ENCODE assay signal across 8 cellular contexts in the genomic region with DNA sequence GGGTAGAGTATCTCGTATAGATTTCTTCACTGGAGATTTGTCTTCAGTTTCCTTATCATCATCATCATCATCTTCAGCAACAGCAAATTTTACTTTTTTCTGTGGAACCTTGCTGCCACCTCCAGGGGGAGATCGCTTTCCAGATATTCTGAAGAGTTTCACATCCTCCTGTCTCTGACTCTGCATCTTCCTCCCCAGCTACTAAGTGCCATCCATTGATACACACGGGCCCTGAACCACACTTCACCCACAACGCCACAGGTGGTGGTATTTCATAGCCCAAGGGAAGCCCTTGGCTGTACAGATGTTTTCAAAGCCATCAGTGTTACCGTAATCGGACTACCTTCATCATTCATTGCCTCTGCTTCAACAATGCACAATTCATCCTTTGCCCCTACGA.
DNase-seq lines count a peak whose midpoint lies in the region; ATAC-seq and TF ChIP-seq lines count a peak whose summit lies in the region.

No MANE protein-coding gene starts in this region.

- no peaks in the 10 kb centered on the region for H3K9me3 ChIP-seq in hepatocyte (ENCODE audit: low read depth)

- no peak overlapping the region for H3K4me2 ChIP-seq in hepatocyte

- no peak overlapping the region for H2AFZ ChIP-seq in hepatocyte

- WGBS in hepatocyte (ENCODE audit: low lambda C conversion rate, missing lambda C conversion rate), result 79% methylated on average over 7 of the region's 7 CpGs

- no peaks in the 10 kb centered on the region for H3K9me2 ChIP-seq in hepatocyte (replicated peaks; ENCODE audit: insufficient read depth)

- no peaks in the 10 kb centered on the region for H3K27me3 ChIP-seq in hepatocyte

- no peaks in the 10 kb centered on the region for H3K4me1 ChIP-seq in hepatocyte (ENCODE audit: insufficient read depth)

- H3K4me3 ChIP-seq in AG09309 (ENCODE audit: control insufficient read depth, low read depth, low read length), result no peak overlapping the region
- H3K4me3 ChIP-seq in hepatocyte, result no peak overlapping the region

- DNase-seq in AG09309 (ENCODE audit: low read depth), result no peak
- peak; percentile 42 for DNase-seq in activated T-cell treated with anti-CD3 and anti-CD28 coated beads for 24 hours (ENCODE audit: low read depth)
- no peak for DNase-seq in hepatocyte (ENCODE audit: low spot score)
- no peak for DNase-seq in GF-D8 (lab: John Stamatoyannopoulos, UW)
- no peak for DNase-seq in DMS153 (lab: John Stamatoyannopoulos, UW)

- H4K20me1 ChIP-seq in hepatocyte (ENCODE audit: insufficient read depth, poor library complexity, severe bottlenecking), result peaks cover 27% of the 10 kb centered on the region

- no peak overlapping the region for H3K27ac ChIP-seq in hepatocyte

- peak; percentile 48 for ATAC-seq in GM19328 (IDR thresholded peaks at IDR 0.05; ENCODE audit: unreplicated experiment)
- ATAC-seq in HG03469 (IDR thresholded peaks at IDR 0.05; ENCODE audit: unreplicated experiment), result peak; percentile 40
- no peak for ATAC-seq in GM19023 (IDR thresholded peaks at IDR 0.05; ENCODE audit: unreplicated experiment)

- no peaks in the 10 kb centered on the region for H3K36me3 ChIP-seq in hepatocyte (replicated peaks; ENCODE audit: insufficient read depth, low read depth)

- H3K79me2 ChIP-seq in hepatocyte, result peaks cover 89% of the 10 kb centered on the region

- peak; percentile 18 for TF ChIP-seq CTCF in AG09309 (IDR thresholded peaks at IDR 0.05; ENCODE audit: control insufficient read depth, insufficient read depth, low read depth, low read length, missing control alignments)
- peak; percentile 20 for TF ChIP-seq CTCF in hepatocyte (IDR thresholded peaks at IDR 0.05; ENCODE audit: poor library complexity)
